In genomic region chr15:88124199-88124598, GRCh38 we compare ENCODE assay signal across 25 cellular contexts.
"Had no signal": no experiment of that assay in that cellular context is flagged by ENCODE, and none has a peak within 500 bp of the region (broad histone marks: within the 10 kb centered on the region; RNA-seq: fewer than 3 reads in every experiment).

No MANE protein-coding gene starts in this region.

- DNase-seq: activated CD4-positive, alpha-beta T cell treated with anti-CD3 and anti-CD28 coated beads for 48 hours; activated CD4-positive, alpha-beta T cell treated with anti-CD3 and anti-CD28 coated beads, Interleukin-2, amount 50 U/mL, for 48 hours; activated CD8-positive, alpha-beta memory T cell treated with anti-CD3 and anti-CD28 coated beads for 24 hours; activated gamma-delta T cell treated with Interleukin-2 at 50 U/mL for 16 hours; activated naive CD4-positive, alpha-beta T cell treated with anti-CD3 and anti-CD28 coated beads, Interleukin-2, amount 50 U/mL, for 16 hours; amniotic stem cell; brain microvascular endothelial cell; foreskin fibroblast; head of caudate nucleus; hippocampal formation; kidney glomerular epithelial cell; left lung; lower lobe of right lung; mesenchymal stem cell; mucosa of descending colon; stimulated activated CD4-positive, alpha-beta T cell treated with anti-CD3 and anti-CD28 coated beads, Interleukin-15, amount 100 ng/mL, for 24 hours; stimulated activated CD4-positive, alpha-beta T cell treated with anti-CD3 and anti-CD28 coated beads, Interleukin-2, amount 100 ng/mL, for 24 hours; stimulated activated naive B cell treated with anti-CD40 and anti-IgM and Interleukin-4, amounts not matched to agents 10 μg/mL and 1 μg/mL and 100 μg/mL, for 72 hours; stomach; transverse colon had no signal

- H3K9me3 Mint-ChIP-seq: activated T-helper 1 cell treated with anti-CD3 and anti-CD28 coated beads, Interleukin-12 subunit alpha, Interleukin-12 subunit beta, Interleukin-2, Interleukin-4 antibody, amounts not matched to agents 30 ng/mL and 10 ng/mL and 1 ng/mL, durations not matched to agents 14 hours and 24 hours and 36 hours; natural killer cell treated with Interleukin-12 subunit alpha and Interleukin-12 subunit beta and Interleukin-15 and Interleukin-18, amount 100 ng/mL, for 72 hours had no signal

- H3K36me3 ChIP-seq: brain microvascular endothelial cell, left lung, lower lobe of right lung, stomach, transverse colon had no signal

- H3K36me3 Mint-ChIP-seq: natural killer cell treated with Interleukin-12 subunit alpha and Interleukin-12 subunit beta and Interleukin-15 and Interleukin-18, amount 100 ng/mL, for 72 hours; stimulated activated naive B cell treated with anti-CD40 and anti-IgM and Interleukin-4, amounts not matched to agents 10 μg/mL and 1 μg/mL and 100 μg/mL, for 72 hours had no signal

- H3K27ac Mint-ChIP-seq: activated T-helper 1 cell treated with anti-CD3 and anti-CD28 coated beads, Interleukin-12 subunit alpha, Interleukin-12 subunit beta, Interleukin-2, Interleukin-4 antibody, amounts not matched to agents 30 ng/mL and 10 ng/mL and 1 ng/mL, durations not matched to agents 14 hours and 24 hours and 36 hours; natural killer cell treated with Interleukin-12 subunit alpha and Interleukin-12 subunit beta and Interleukin-15 and Interleukin-18, amount 100 ng/mL, for 72 hours; stimulated activated naive B cell treated with anti-CD40 and anti-IgM and Interleukin-4, amounts not matched to agents 10 μg/mL and 1 μg/mL and 100 μg/mL, for 72 hours had no signal

- H3K4me1 ChIP-seq: left lung, lower lobe of right lung, transverse colon had no signal

- H3K9me3 ChIP-seq: left lung, lower lobe of right lung, mucosa of descending colon, stomach, transverse colon had no signal

- ATAC-seq: activated CD4-positive, CD25-positive, alpha-beta regulatory T cell treated with anti-CD3 and anti-CD28 coated beads, Interleukin-2, amount 50 U/mL, for 24 hours; esophagus mucosa; left lung; lower lobe of right lung; mucosa of descending colon; natural killer cell treated with Interleukin-12 subunit alpha and Interleukin-12 subunit beta and Interleukin-15 and Interleukin-18, amount 100 ng/mL, for 72 hours; stimulated activated naive B cell treated with anti-CD40 and anti-IgM and Interleukin-4, amounts not matched to agents 10 μg/mL and 1 μg/mL and 100 μg/mL, for 72 hours had no signal

- H3K4me1 Mint-ChIP-seq: stimulated activated naive B cell treated with anti-CD40 and anti-IgM and Interleukin-4, amounts not matched to agents 10 μg/mL and 1 μg/mL and 100 μg/mL, for 72 hours had no signal

- H3K4me3 Mint-ChIP-seq: activated T-helper 1 cell treated with anti-CD3 and anti-CD28 coated beads, Interleukin-12 subunit alpha, Interleukin-12 subunit beta, Interleukin-2, Interleukin-4 antibody, amounts not matched to agents 30 ng/mL and 10 ng/mL and 1 ng/mL, durations not matched to agents 14 hours and 24 hours and 36 hours; natural killer cell treated with Interleukin-12 subunit alpha and Interleukin-12 subunit beta and Interleukin-15 and Interleukin-18, amount 100 ng/mL, for 72 hours; stimulated activated naive B cell treated with anti-CD40 and anti-IgM and Interleukin-4, amounts not matched to agents 10 μg/mL and 1 μg/mL and 100 μg/mL, for 72 hours had no signal

- H3K27me3 ChIP-seq: brain microvascular endothelial cell, left lung, stomach, transverse colon had no signal

- H3K27ac ChIP-seq: brain microvascular endothelial cell, left lung, lower lobe of right lung, stomach, transverse colon, VCaP had no signal

- H3K4me3 ChIP-seq: left lung, lower lobe of right lung, mucosa of descending colon, stomach, transverse colon had no signal
